Comparison of ENCODE assay signal across 18 cellular contexts in the genomic region with DNA sequence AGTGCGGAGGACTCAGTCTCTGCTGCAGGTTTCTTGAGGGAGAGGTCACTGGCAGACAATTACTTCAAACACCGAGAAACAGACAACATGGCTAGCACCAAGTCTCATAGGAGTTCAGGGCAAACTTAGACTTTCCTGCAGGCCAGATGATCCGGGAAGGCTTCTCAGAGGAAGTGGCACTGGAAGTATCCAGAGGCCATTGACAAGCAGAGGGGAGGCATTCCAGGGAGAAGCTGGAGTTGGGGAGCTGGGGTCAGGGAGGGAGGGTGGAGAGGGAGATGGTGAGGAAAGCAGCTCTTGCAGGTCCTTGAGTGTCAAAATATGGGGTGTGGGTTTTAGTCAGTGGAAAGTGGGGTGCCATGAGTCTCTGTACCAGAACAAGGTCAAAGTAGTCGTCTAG.
"Had no signal": no experiment of that assay in that cellular context is flagged by ENCODE, and none has a peak within 500 bp of the region (broad histone marks: within the 10 kb centered on the region; RNA-seq: fewer than 3 reads in every experiment).

No MANE protein-coding gene starts in this region.

- DNase-seq: Kasumi-1, MM.1S, NCI-H1092 treated with DMSO at 0.1 percent for 48 hours, NCI-H1436 treated with DMSO at 0.1 percent for 48 hours, NCI-H1694, NCI-H187 treated with DMSO at 0.1 percent for 48 hours, NCI-H2081, NCI-H2107, NCI-H2227 treated with DMSO at 0.1 percent for 48 hours, NCI-H524, NCI-H526 treated with DMSO at 0.1 percent for 48 hours, NCI-H748 treated with DMSO at 0.1 percent for 48 hours, SHP77 treated with DMSO at 0.1 percent for 48 hours, SJCRH30 had no signal

- H3K4me3 ChIP-seq: SJCRH30 had no signal

- H3K9ac ChIP-seq: KMS-11 had no signal

- H3K27ac ChIP-seq: KMS-11, SJCRH30 had no signal

- H3K9me3 ChIP-seq: SJCRH30 had no signal

- H3K4me2 ChIP-seq: KMS-11 had no signal

- H3K4me1 ChIP-seq: SJCRH30 had no signal

- H3K36me3 ChIP-seq: SJCRH30 had no signal

- ATAC-seq: Panc1, Right ventricle myocardium inferior, SK-N-SH treated with all-trans-retinoic acid at 6 μM for 48 hours had no signal
